ENCODE assay signal across 15 cellular contexts in genomic region chr6:64217721-64218603, GRCh38.
DNase-seq lines count a peak whose midpoint lies in the region; ATAC-seq and TF ChIP-seq lines count a peak whose summit lies in the region.
"Had no signal": no experiment of that assay in that cellular context is flagged by ENCODE, and none has a peak within 500 bp of the region (broad histone marks: within the 10 kb centered on the region; RNA-seq: fewer than 3 reads in every experiment).

No MANE protein-coding gene starts in this region.

- no peak overlapping the region for H3K27ac Mint-ChIP-seq in natural killer cell treated with Interleukin-12 subunit alpha and Interleukin-12 subunit beta and Interleukin-15 and Interleukin-18, amount 100 ng/mL, for 72 hours
- no peak overlapping the region for H3K27ac Mint-ChIP-seq in activated CD4-positive, alpha-beta T cell treated with anti-CD3 and anti-CD28 coated beads for 36 hours
- H3K27ac Mint-ChIP-seq: activated CD4-positive, alpha-beta T cell treated with anti-CD3 and anti-CD28 coated beads, Interleukin-2, amount 10 ng/mL, durations not matched to agents 7 days and 5 days had no signal

- no peaks in the 10 kb centered on the region for H3K27me3 Mint-ChIP-seq in natural killer cell treated with Interleukin-12 subunit alpha and Interleukin-12 subunit beta and Interleukin-15 and Interleukin-18, amount 100 ng/mL, for 72 hours
- H3K27me3 Mint-ChIP-seq in activated CD4-positive, alpha-beta T cell treated with anti-CD3 and anti-CD28 coated beads for 36 hours, result no peaks in the 10 kb centered on the region
- H3K27me3 Mint-ChIP-seq: activated CD4-positive, alpha-beta T cell treated with anti-CD3 and anti-CD28 coated beads, Interleukin-2, amount 10 ng/mL, durations not matched to agents 7 days and 5 days had no signal

- ATAC-seq in GM19351 (IDR thresholded peaks at IDR 0.05; ENCODE audit: unreplicated experiment) (peak; percentile 63), HG03378 (IDR thresholded peaks at IDR 0.05; ENCODE audit: unreplicated experiment) (peak; percentile 62)
- no peak for ATAC-seq in natural killer cell treated with Interleukin-12 subunit alpha and Interleukin-12 subunit beta and Interleukin-15 and Interleukin-18, amount 100 ng/mL, for 72 hours
- no peak for ATAC-seq in activated CD4-positive, alpha-beta T cell treated with anti-CD3 and anti-CD28 coated beads for 36 hours
- ATAC-seq: K562, left lung had no signal

- H3K4me2 ChIP-seq in fibroblast of lung (ENCODE audit: extremely low read depth, insufficient read depth, low read length), result no peak overlapping the region

- no peak overlapping the region for H3K4me3 ChIP-seq in fibroblast of lung (replicated peaks in 1 of 4; ENCODE audit: control extremely low read depth in 1 of 4, insufficient read depth in 1 of 4, low read depth in 3 of 4, low read length in 4 of 4)
- H3K4me3 ChIP-seq: adrenal gland, esophagus squamous epithelium, K562, left lung, prostate gland had no signal

- H2AFZ ChIP-seq in fibroblast of lung (ENCODE audit: low read length), result no peak overlapping the region

- H3K9me3 ChIP-seq in fibroblast of lung (ENCODE audit: control insufficient read depth, insufficient read depth, low read depth, low read length), result no peaks in the 10 kb centered on the region
- H3K9me3 ChIP-seq: adrenal gland, esophagus squamous epithelium, left lung, prostate gland had no signal

- intact Hi-C loops in activated CD4-positive, alpha-beta T cell treated with anti-CD3 and anti-CD28 coated beads for 36 hours (cut with DNase I, micrococcal nuclease), result no loop called here

- POLR2A ChIA-PET in activated CD4-positive, alpha-beta T cell treated with anti-CD3 and anti-CD28 coated beads for 36 hours (lab: Charles Lee), result no interaction called here

- no peak overlapping the region for H3K27ac ChIP-seq in fibroblast of lung (ENCODE audit: insufficient read depth, low read length)
- H3K27ac ChIP-seq: adrenal gland, esophagus squamous epithelium, left lung, prostate gland had no signal

- peaks cover 3% of the 10 kb centered on the region for H3K9me3 Mint-ChIP-seq in natural killer cell treated with Interleukin-12 subunit alpha and Interleukin-12 subunit beta and Interleukin-15 and Interleukin-18, amount 100 ng/mL, for 72 hours
- H3K9me3 Mint-ChIP-seq in activated CD4-positive, alpha-beta T cell treated with anti-CD3 and anti-CD28 coated beads for 36 hours (ENCODE audit: low read depth), result peaks cover 3% of the 10 kb centered on the region
- H3K9me3 Mint-ChIP-seq: activated CD4-positive, alpha-beta T cell treated with anti-CD3 and anti-CD28 coated beads, Interleukin-2, amount 10 ng/mL, durations not matched to agents 7 days and 5 days had no signal

- TF ChIP-seq CTCF in fibroblast of lung (conservative IDR thresholded peaks at IDR 0.05 in 1 of 2, IDR thresholded peaks at IDR 0.05 in 1 of 2; ENCODE audit: low read depth in 1 of 2, low read length in 2 of 2), result no peak

- H3K9ac ChIP-seq in fibroblast of lung (ENCODE audit: insufficient read depth, low read length), result no peak overlapping the region

- H3K79me2 ChIP-seq in fibroblast of lung (ENCODE audit: control insufficient read depth, insufficient read depth, low read length), result no peaks in the 10 kb centered on the region

- H3K27me3 ChIP-seq in fibroblast of lung (ENCODE audit: control insufficient read depth, insufficient read depth, low read length), result no peaks in the 10 kb centered on the region
- H3K27me3 ChIP-seq: adrenal gland, esophagus squamous epithelium, left lung had no signal

- no peaks in the 10 kb centered on the region for H3K36me3 ChIP-seq in fibroblast of lung (ENCODE audit: control insufficient read depth, insufficient read depth, low read length)
- H3K36me3 ChIP-seq: adrenal gland, esophagus squamous epithelium, left lung, prostate gland had no signal

- no peaks in the 10 kb centered on the region for H3K4me1 Mint-ChIP-seq in natural killer cell treated with Interleukin-12 subunit alpha and Interleukin-12 subunit beta and Interleukin-15 and Interleukin-18, amount 100 ng/mL, for 72 hours (ENCODE audit: low read depth in 2 of 2)
- H3K4me1 Mint-ChIP-seq in activated CD4-positive, alpha-beta T cell treated with anti-CD3 and anti-CD28 coated beads for 36 hours, result no peaks in the 10 kb centered on the region
- H3K4me1 Mint-ChIP-seq: activated CD4-positive, alpha-beta T cell treated with anti-CD3 and anti-CD28 coated beads, Interleukin-2, amount 10 ng/mL, durations not matched to agents 7 days and 5 days had no signal

- CTCF ChIA-PET in activated CD4-positive, alpha-beta T cell treated with anti-CD3 and anti-CD28 coated beads for 36 hours (lab: Charles Lee), result no interaction called here

- H3K4me1 ChIP-seq in fibroblast of lung (ENCODE audit: control insufficient read depth, extremely low read depth, insufficient read depth, low read length), result no peaks in the 10 kb centered on the region
- H3K4me1 ChIP-seq: adrenal gland, esophagus squamous epithelium, left lung, prostate gland had no signal

- H3K36me3 Mint-ChIP-seq in natural killer cell treated with Interleukin-12 subunit alpha and Interleukin-12 subunit beta and Interleukin-15 and Interleukin-18, amount 100 ng/mL, for 72 hours, result no peaks in the 10 kb centered on the region
- H3K36me3 Mint-ChIP-seq in activated CD4-positive, alpha-beta T cell treated with anti-CD3 and anti-CD28 coated beads for 36 hours (ENCODE audit: low read depth), result no peaks in the 10 kb centered on the region

- H4K20me1 ChIP-seq in fibroblast of lung (ENCODE audit: control insufficient read depth, extremely low read depth, insufficient read depth, low read length), result no peaks in the 10 kb centered on the region

- H3K4me3 Mint-ChIP-seq in natural killer cell treated with Interleukin-12 subunit alpha and Interleukin-12 subunit beta and Interleukin-15 and Interleukin-18, amount 100 ng/mL, for 72 hours, result no peak overlapping the region
- H3K4me3 Mint-ChIP-seq in activated CD4-positive, alpha-beta T cell treated with anti-CD3 and anti-CD28 coated beads for 36 hours, result no peak overlapping the region
- H3K4me3 Mint-ChIP-seq: activated CD4-positive, alpha-beta T cell treated with anti-CD3 and anti-CD28 coated beads, Interleukin-2, amount 10 ng/mL, durations not matched to agents 7 days and 5 days had no signal

- peak; percentile 3 for DNase-seq in AG08396 (ENCODE audit: low spot score)
- DNase-seq in fibroblast of lung (ENCODE audit: low read depth in 2 of 2), result peak; percentile 2 to 39
- no peak for DNase-seq in activated effector memory CD4-positive, alpha-beta T cell treated with Interleukin-2 at 50 U/mL for 16 hours
- no peak for DNase-seq in SW 1271 (lab: John Stamatoyannopoulos, UW)
- DNase-seq in natural killer cell treated with Interleukin-12 subunit alpha and Interleukin-12 subunit beta and Interleukin-15 and Interleukin-18, amount 100 ng/mL, for 72 hours (ENCODE audit: low spot score), result no peak
- DNase-seq in activated CD4-positive, alpha-beta T cell treated with anti-CD3 and anti-CD28 coated beads for 36 hours, result no peak
- DNase-seq: activated CD4-positive, alpha-beta T cell treated with anti-CD3 and anti-CD28 coated beads, Interleukin-2, amount 10 ng/mL, durations not matched to agents 7 days and 5 days; esophagus squamous epithelium; NCI-H2171 had no signal

Comparison
In these comparisons a context has a peak if more than half of its experiments do, and no peak if none do; other contexts are left out.
1. DNase-seq: peak in AG08396 (single experiment) and fibroblast of lung (2 of 2); none in activated effector memory CD4-positive, alpha-beta T cell treated with Interleukin-2 at 50 U/mL for 16 hours (single experiment), SW 1271 (0 of 2), natural killer cell treated with Interleukin-12 subunit alpha and Interleukin-12 subunit beta and Interleukin-15 and Interleukin-18, amount 100 ng/mL, for 72 hours (single experiment) and activated CD4-positive, alpha-beta T cell treated with anti-CD3 and anti-CD28 coated beads for 36 hours (single experiment).
2. ATAC-seq: peak in GM19351 (single experiment) and HG03378 (single experiment); none in natural killer cell treated with Interleukin-12 subunit alpha and Interleukin-12 subunit beta and Interleukin-15 and Interleukin-18, amount 100 ng/mL, for 72 hours (0 of 2) and activated CD4-positive, alpha-beta T cell treated with anti-CD3 and anti-CD28 coated beads for 36 hours (single experiment).